In genomic region chr6:28486533-28486932, GRCh38 we compare ENCODE assay signal across 34 cellular contexts. TPM values are rescaled to one million over a fixed set of nuclear protein-coding genes. Genes with fewer than 3 reads are reported as not detected.
"Had no signal": no experiment of that assay in that cellular context is flagged by ENCODE, and none has a peak within 500 bp of the region (broad histone marks: within the 10 kb centered on the region; RNA-seq: fewer than 3 reads in every experiment).

No MANE protein-coding gene starts in this region.

- H3K27ac Mint-ChIP-seq: stimulated activated effector memory CD8-positive, alpha-beta T cell treated with anti-CD3 and anti-CD28 coated beads, Interleukin-12 subunit alpha, Interleukin-12 subunit beta, amount 100 ng/mL, for 72 hours; stimulated activated memory B cell treated with anti-CD40 and anti-IgM and Interleukin-4, amounts not matched to agents 10 μg/mL and 1 μg/mL and 100 μg/mL, for 72 hours; stimulated activated naive B cell treated with anti-CD40 and anti-IgM and Interleukin-4, amounts not matched to agents 10 μg/mL and 1 μg/mL and 100 μg/mL, for 72 hours; stimulated activated naive CD8-positive, alpha-beta T cell treated with anti-CD3 and anti-CD28 coated beads, Interleukin-15, amount 100 ng/mL, for 72 hours; stimulated activated naive CD8-positive, alpha-beta T cell treated with anti-CD3 and anti-CD28 coated beads, Interleukin-15, Interleukin-2, amounts not matched to agents 100 ng/mL and 50 ng/mL, for 24 hours; type B pancreatic cell had no signal

- ATAC-seq: stimulated activated effector memory CD8-positive, alpha-beta T cell treated with anti-CD3 and anti-CD28 coated beads, Interleukin-12 subunit alpha, Interleukin-12 subunit beta, amount 100 ng/mL, for 72 hours; stimulated activated memory B cell treated with anti-CD40 and anti-IgM and Interleukin-4, amounts not matched to agents 10 μg/mL and 1 μg/mL and 100 μg/mL, for 72 hours; stimulated activated naive B cell treated with anti-CD40 and anti-IgM and Interleukin-4, amounts not matched to agents 10 μg/mL and 1 μg/mL and 100 μg/mL, for 72 hours; stimulated activated naive CD8-positive, alpha-beta T cell treated with anti-CD3 and anti-CD28 coated beads, Interleukin-15, amount 100 ng/mL, for 72 hours; stimulated activated naive CD8-positive, alpha-beta T cell treated with anti-CD3 and anti-CD28 coated beads, Interleukin-15, Interleukin-2, amounts not matched to agents 100 U/mL and 50 U/mL, for 24 hours; upper lobe of right lung had no signal

- DNase-seq: stimulated activated CD4-positive, alpha-beta T cell treated with anti-CD3 and anti-CD28 coated beads, Interleukin-2, amount 100 ng/mL, for 48 hours; stimulated activated CD4-positive, alpha-beta T cell treated with anti-CD3 and anti-CD28 coated beads, Interleukin-4, amount 100 ng/mL, for 1 hour; stimulated activated CD4-positive, alpha-beta T cell treated with anti-CD3 and anti-CD28 coated beads, Interleukin-4, amount 100 ng/mL, for 24 hours; stimulated activated CD4-positive, alpha-beta T cell treated with anti-CD3 and anti-CD28 coated beads, Interleukin-4, amount 100 ng/mL, for 4 hours; stimulated activated CD8-positive, alpha-beta memory T cell treated with anti-CD3 and anti-CD28 coated beads, Interleukin-4, amount 100 ng/mL, for 48 hours; stimulated activated naive B cell treated with anti-CD40 and anti-IgM and Interleukin-4, amounts not matched to agents 10 μg/mL and 1 μg/mL and 100 μg/mL, for 72 hours; stimulated activated naive CD4-positive, alpha-beta T cell; stimulated activated naive CD4-positive, alpha-beta T cell treated with Interleukin-2 at 50 U/mL for 16 hours; stimulated activated naive CD8-positive, alpha-beta T cell treated with anti-CD3 and anti-CD28 coated beads, Interleukin-15, amount 100 ng/mL, for 72 hours; stimulated activated naive CD8-positive, alpha-beta T cell treated with anti-CD3 and anti-CD28 coated beads, Interleukin-15, Interleukin-2, amounts not matched to agents 100 U/mL and 50 U/mL, for 24 hours; stomach; substantia nigra; testis; thyroid gland; tibial artery; transverse colon; trophoblast cell; upper lobe of left lung; upper lobe of right lung; uterus had no signal

- H3K4me3 ChIP-seq: stomach, suprapubic skin, testis, thoracic aorta, thyroid gland, tibial artery, tibial nerve, transverse colon, upper lobe of left lung, upper lobe of right lung, uterus, vagina had no signal

- FAIRE-seq: urothelium cell line had no signal

- H3K36me3 Mint-ChIP-seq: stimulated activated memory B cell treated with anti-CD40 and anti-IgM and Interleukin-4, amounts not matched to agents 10 μg/mL and 1 μg/mL and 100 μg/mL, for 72 hours; stimulated activated naive B cell treated with anti-CD40 and anti-IgM and Interleukin-4, amounts not matched to agents 10 μg/mL and 1 μg/mL and 100 μg/mL, for 72 hours; type B pancreatic cell had no signal

- H3K36me3 ChIP-seq: stomach, suprapubic skin, thoracic aorta, thyroid gland, tibial artery, tibial nerve, transverse colon, upper lobe of left lung, upper lobe of right lung, uterus, vagina had no signal

- H3K27me3 ChIP-seq: testis, thyroid gland, upper lobe of left lung, uterus, vagina had no signal

- H3K9me3 Mint-ChIP-seq: stimulated activated effector memory CD8-positive, alpha-beta T cell treated with anti-CD3 and anti-CD28 coated beads, Interleukin-12 subunit alpha, Interleukin-12 subunit beta, amount 100 ng/mL, for 72 hours; stimulated activated memory B cell treated with anti-CD40 and anti-IgM and Interleukin-4, amounts not matched to agents 10 μg/mL and 1 μg/mL and 100 μg/mL, for 72 hours; type B pancreatic cell had no signal

- H3K4me3 Mint-ChIP-seq: stimulated activated effector memory CD8-positive, alpha-beta T cell treated with anti-CD3 and anti-CD28 coated beads, Interleukin-12 subunit alpha, Interleukin-12 subunit beta, amount 100 ng/mL, for 72 hours; stimulated activated memory B cell treated with anti-CD40 and anti-IgM and Interleukin-4, amounts not matched to agents 10 μg/mL and 1 μg/mL and 100 μg/mL, for 72 hours; stimulated activated naive B cell treated with anti-CD40 and anti-IgM and Interleukin-4, amounts not matched to agents 10 μg/mL and 1 μg/mL and 100 μg/mL, for 72 hours; stimulated activated naive CD8-positive, alpha-beta T cell treated with anti-CD3 and anti-CD28 coated beads, Interleukin-15, amount 100 ng/mL, for 72 hours; stimulated activated naive CD8-positive, alpha-beta T cell treated with anti-CD3 and anti-CD28 coated beads, Interleukin-15, Interleukin-2, amounts not matched to agents 100 ng/mL and 50 ng/mL, for 24 hours; type B pancreatic cell had no signal

- H3K27ac ChIP-seq: stomach, suprapubic skin, testis, thoracic aorta, thyroid gland, tibial artery, tibial nerve, transverse colon, upper lobe of left lung, upper lobe of right lung, uterus, vagina had no signal

- H3K4me1 ChIP-seq: thyroid gland, upper lobe of right lung, uterus, vagina had no signal

- H3K9me3 ChIP-seq: suprapubic skin, testis, thoracic aorta, thyroid gland, tibial artery, tibial nerve, transverse colon, upper lobe of left lung, upper lobe of right lung, uterus, vagina had no signal

RNA-seq across cellular contexts. Expression of gene GPX6, which starts 29.1 kb away (rescaled TPM):
- total RNA-seq: stomach, subcutaneous adipose tissue, suprapubic skin, temporal lobe, thoracic aorta, thyroid gland, tibial nerve, transverse colon, upper lobe of left lung, upper lobe of right lung, ureter, urinary bladder, uterus, vagina had no signal
- polyA plus RNA-seq: stomach, thymus, urinary bladder had no signal

RNA-seq across cellular contexts. Expression of gene GPX5, which starts 39.1 kb away (rescaled TPM):
- total RNA-seq: stomach, subcutaneous adipose tissue, suprapubic skin, temporal lobe, thoracic aorta, thyroid gland, tibial nerve, transverse colon, upper lobe of left lung, upper lobe of right lung, ureter, urinary bladder, uterus, vagina had no signal
- polyA plus RNA-seq: stomach, urinary bladder had no signal
